Comparison of ENCODE assay signal across 25 cellular contexts in genomic region chr1:205064301-205064700, GRCh38. TPM values are rescaled to one million over a fixed set of nuclear protein-coding genes. Genes with fewer than 3 reads are reported as not detected.
"Had no signal": no experiment of that assay in that cellular context is flagged by ENCODE, and none has a peak within 500 bp of the region (broad histone marks: within the 10 kb centered on the region; RNA-seq: fewer than 3 reads in every experiment).

No MANE protein-coding gene starts in this region.

- H3K4me2 ChIP-seq: KMS-11 had no signal

- H3K9ac ChIP-seq: KMS-11 had no signal

- H3K27ac ChIP-seq: KMS-11 had no signal

- DNase-seq: activated B cell treated with CpG ODN at 0.5 μM for 24 hours; activated CD4-positive, alpha-beta T cell treated with anti-CD3 and anti-CD28 coated beads for 1 hour; activated CD4-positive, alpha-beta T cell treated with anti-CD3 and anti-CD28 coated beads, Interleukin-2, amount 10 ng/mL, durations not matched to agents 24 days and 14 days; activated CD4-positive, alpha-beta T cell treated with anti-CD3 and anti-CD28 coated beads, Interleukin-2, amount 50 U/mL, for 48 hours; activated CD8-positive, alpha-beta memory T cell treated with anti-CD3 and anti-CD28 coated beads, Interleukin-2, amount 10 ng/mL, durations not matched to agents 7 days and 5 days; activated gamma-delta T cell treated with Interleukin-2 at 50 U/mL for 16 hours; activated T-cell treated with anti-CD3 and anti-CD28 coated beads, Interleukin-2, amount 50 U/mL, for 4 hours; amygdala; NCI-H1092; NCI-H1417; NCI-H1930; NCI-H2171 treated with DMSO at 0.1 percent for 48 hours; NCI-H226; NCI-H510A; NCI-H526 treated with DMSO at 0.1 percent for 48 hours; NCI-H82; SIG-M5; T-helper 17 cell; T-helper 9 cell had no signal

- H3K4me1 Mint-ChIP-seq: activated B cell treated with CpG ODN at 0.5 μM for 24 hours; activated CD4-positive, alpha-beta T cell treated with anti-CD3 and anti-CD28 coated beads, Interleukin-2, amount 10 ng/mL, durations not matched to agents 24 days and 14 days; activated CD8-positive, alpha-beta memory T cell treated with anti-CD3 and anti-CD28 coated beads, Interleukin-2, amount 10 ng/mL, durations not matched to agents 7 days and 5 days; activated naive CD4-positive, alpha-beta T cell treated with anti-CD3 and anti-CD28 coated beads, Interleukin-2, amount 50 U/mL, for 24 hours had no signal

- H3K9me3 Mint-ChIP-seq: activated B cell treated with CpG ODN at 0.5 μM for 24 hours; activated CD4-positive, alpha-beta T cell treated with anti-CD3 and anti-CD28 coated beads, Interleukin-2, amount 10 ng/mL, durations not matched to agents 24 days and 14 days; activated naive CD4-positive, alpha-beta T cell treated with anti-CD3 and anti-CD28 coated beads, Interleukin-2, amount 50 U/mL, for 24 hours; activated T-cell treated with anti-CD3 and anti-CD28 coated beads, Interleukin-2, amount 50 U/mL, for 4 hours; brain had no signal

- H3K27ac Mint-ChIP-seq: activated B cell treated with CpG ODN at 0.5 μM for 24 hours; activated CD8-positive, alpha-beta memory T cell treated with anti-CD3 and anti-CD28 coated beads, Interleukin-2, amount 10 ng/mL, durations not matched to agents 7 days and 5 days; activated naive CD4-positive, alpha-beta T cell treated with anti-CD3 and anti-CD28 coated beads, Interleukin-2, amount 50 U/mL, for 24 hours; T-helper 17 cell had no signal

- H3K27me3 Mint-ChIP-seq: activated B cell treated with CpG ODN at 0.5 μM for 24 hours; activated CD8-positive, alpha-beta memory T cell treated with anti-CD3 and anti-CD28 coated beads, Interleukin-2, amount 10 ng/mL, durations not matched to agents 7 days and 5 days; activated naive CD4-positive, alpha-beta T cell treated with anti-CD3 and anti-CD28 coated beads, Interleukin-2, amount 50 U/mL, for 24 hours; T-helper 17 cell had no signal

- H3K36me3 Mint-ChIP-seq: activated CD8-positive, alpha-beta memory T cell treated with anti-CD3 and anti-CD28 coated beads, Interleukin-2, amount 10 ng/mL, durations not matched to agents 7 days and 5 days; activated naive CD4-positive, alpha-beta T cell treated with anti-CD3 and anti-CD28 coated beads, Interleukin-2, amount 50 U/mL, for 24 hours had no signal

- FAIRE-seq: astrocyte had no signal

- H3K4me3 Mint-ChIP-seq: activated B cell treated with CpG ODN at 0.5 μM for 24 hours; activated CD4-positive, alpha-beta T cell treated with anti-CD3 and anti-CD28 coated beads, Interleukin-2, amount 10 ng/mL, durations not matched to agents 24 days and 14 days; activated CD8-positive, alpha-beta memory T cell treated with anti-CD3 and anti-CD28 coated beads, Interleukin-2, amount 10 ng/mL, durations not matched to agents 7 days and 5 days; activated naive CD4-positive, alpha-beta T cell treated with anti-CD3 and anti-CD28 coated beads, Interleukin-2, amount 50 U/mL, for 24 hours; activated T-cell treated with anti-CD3 and anti-CD28 coated beads, Interleukin-2, amount 50 U/mL, for 4 hours; brain; T-helper 17 cell had no signal

RNA-seq across cellular contexts. Expression of gene CNTN2, which starts 21.3 kb away (rescaled TPM):
- total RNA-seq: activated B cell treated with CpG ODN at 0.5 μM for 24 hours; activated CD4-positive, alpha-beta T cell treated with anti-CD3 and anti-CD28 coated beads, Interleukin-2, amount 10 ng/mL, durations not matched to agents 24 days and 14 days; activated CD8-positive, alpha-beta memory T cell treated with anti-CD3 and anti-CD28 coated beads, Interleukin-2, amount 10 ng/mL, durations not matched to agents 7 days and 5 days; activated T-cell treated with anti-CD3 and anti-CD28 coated beads, Interleukin-2, amount 50 U/mL, for 4 hours; OCI-LY7; RPMI7951; T-helper 17 cell had no signal
